ENCODE assay signal across 1 cellular context in genomic region chr4:128379860-128380259, GRCh38.
TF ChIP-seq lines count a peak whose summit lies in the region.

No MANE protein-coding gene starts in this region.

TF ChIP-seq in H1, 55 proteins besides CTCF, POLR2A, EP300 and RAD21:
- TF ChIP-seq, protein P1, sequence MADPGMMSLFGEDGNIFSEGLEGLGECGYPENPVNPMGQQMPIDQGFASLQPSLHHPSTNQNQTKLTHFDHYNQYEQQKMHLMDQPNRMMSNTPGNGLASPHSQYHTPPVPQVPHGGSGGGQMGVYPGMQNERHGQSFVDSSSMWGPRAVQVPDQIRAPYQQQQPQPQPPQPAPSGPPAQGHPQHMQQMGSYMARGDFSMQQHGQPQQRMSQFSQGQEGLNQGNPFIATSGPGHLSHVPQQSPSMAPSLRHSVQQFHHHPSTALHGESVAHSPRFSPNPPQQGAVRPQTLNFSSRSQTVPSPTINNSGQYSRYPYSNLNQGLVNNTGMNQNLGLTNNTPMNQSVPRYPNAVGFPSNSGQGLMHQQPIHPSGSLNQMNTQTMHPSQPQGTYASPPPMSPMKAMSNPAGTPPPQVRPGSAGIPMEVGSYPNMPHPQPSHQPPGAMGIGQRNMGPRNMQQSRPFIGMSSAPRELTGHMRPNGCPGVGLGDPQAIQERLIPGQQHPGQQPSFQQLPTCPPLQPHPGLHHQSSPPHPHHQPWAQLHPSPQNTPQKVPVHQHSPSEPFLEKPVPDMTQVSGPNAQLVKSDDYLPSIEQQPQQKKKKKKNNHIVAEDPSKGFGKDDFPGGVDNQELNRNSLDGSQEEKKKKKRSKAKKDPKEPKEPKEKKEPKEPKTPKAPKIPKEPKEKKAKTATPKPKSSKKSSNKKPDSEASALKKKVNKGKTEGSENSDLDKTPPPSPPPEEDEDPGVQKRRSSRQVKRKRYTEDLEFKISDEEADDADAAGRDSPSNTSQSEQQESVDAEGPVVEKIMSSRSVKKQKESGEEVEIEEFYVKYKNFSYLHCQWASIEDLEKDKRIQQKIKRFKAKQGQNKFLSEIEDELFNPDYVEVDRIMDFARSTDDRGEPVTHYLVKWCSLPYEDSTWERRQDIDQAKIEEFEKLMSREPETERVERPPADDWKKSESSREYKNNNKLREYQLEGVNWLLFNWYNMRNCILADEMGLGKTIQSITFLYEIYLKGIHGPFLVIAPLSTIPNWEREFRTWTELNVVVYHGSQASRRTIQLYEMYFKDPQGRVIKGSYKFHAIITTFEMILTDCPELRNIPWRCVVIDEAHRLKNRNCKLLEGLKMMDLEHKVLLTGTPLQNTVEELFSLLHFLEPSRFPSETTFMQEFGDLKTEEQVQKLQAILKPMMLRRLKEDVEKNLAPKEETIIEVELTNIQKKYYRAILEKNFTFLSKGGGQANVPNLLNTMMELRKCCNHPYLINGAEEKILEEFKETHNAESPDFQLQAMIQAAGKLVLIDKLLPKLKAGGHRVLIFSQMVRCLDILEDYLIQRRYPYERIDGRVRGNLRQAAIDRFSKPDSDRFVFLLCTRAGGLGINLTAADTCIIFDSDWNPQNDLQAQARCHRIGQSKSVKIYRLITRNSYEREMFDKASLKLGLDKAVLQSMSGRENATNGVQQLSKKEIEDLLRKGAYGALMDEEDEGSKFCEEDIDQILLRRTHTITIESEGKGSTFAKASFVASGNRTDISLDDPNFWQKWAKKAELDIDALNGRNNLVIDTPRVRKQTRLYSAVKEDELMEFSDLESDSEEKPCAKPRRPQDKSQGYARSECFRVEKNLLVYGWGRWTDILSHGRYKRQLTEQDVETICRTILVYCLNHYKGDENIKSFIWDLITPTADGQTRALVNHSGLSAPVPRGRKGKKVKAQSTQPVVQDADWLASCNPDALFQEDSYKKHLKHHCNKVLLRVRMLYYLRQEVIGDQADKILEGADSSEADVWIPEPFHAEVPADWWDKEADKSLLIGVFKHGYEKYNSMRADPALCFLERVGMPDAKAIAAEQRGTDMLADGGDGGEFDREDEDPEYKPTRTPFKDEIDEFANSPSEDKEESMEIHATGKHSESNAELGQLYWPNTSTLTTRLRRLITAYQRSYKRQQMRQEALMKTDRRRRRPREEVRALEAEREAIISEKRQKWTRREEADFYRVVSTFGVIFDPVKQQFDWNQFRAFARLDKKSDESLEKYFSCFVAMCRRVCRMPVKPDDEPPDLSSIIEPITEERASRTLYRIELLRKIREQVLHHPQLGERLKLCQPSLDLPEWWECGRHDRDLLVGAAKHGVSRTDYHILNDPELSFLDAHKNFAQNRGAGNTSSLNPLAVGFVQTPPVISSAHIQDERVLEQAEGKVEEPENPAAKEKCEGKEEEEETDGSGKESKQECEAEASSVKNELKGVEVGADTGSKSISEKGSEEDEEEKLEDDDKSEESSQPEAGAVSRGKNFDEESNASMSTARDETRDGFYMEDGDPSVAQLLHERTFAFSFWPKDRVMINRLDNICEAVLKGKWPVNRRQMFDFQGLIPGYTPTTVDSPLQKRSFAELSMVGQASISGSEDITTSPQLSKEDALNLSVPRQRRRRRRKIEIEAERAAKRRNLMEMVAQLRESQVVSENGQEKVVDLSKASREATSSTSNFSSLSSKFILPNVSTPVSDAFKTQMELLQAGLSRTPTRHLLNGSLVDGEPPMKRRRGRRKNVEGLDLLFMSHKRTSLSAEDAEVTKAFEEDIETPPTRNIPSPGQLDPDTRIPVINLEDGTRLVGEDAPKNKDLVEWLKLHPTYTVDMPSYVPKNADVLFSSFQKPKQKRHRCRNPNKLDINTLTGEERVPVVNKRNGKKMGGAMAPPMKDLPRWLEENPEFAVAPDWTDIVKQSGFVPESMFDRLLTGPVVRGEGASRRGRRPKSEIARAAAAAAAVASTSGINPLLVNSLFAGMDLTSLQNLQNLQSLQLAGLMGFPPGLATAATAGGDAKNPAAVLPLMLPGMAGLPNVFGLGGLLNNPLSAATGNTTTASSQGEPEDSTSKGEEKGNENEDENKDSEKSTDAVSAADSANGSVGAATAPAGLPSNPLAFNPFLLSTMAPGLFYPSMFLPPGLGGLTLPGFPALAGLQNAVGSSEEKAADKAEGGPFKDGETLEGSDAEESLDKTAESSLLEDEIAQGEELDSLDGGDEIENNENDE (IDR thresholded peaks at IDR 0.05; ENCODE audit: insufficient replicate concordance, low read length), result no peak
- TF ChIP-seq CTBP2 (IDR thresholded peaks at IDR 0.05; ENCODE audit: borderline replicate concordance, insufficient read depth, insufficient read length, low read length) (no peak), CBX5 (IDR thresholded peaks at IDR 0.05; ENCODE audit: low read depth, low read length) (no peak), SIN3A (conservative IDR thresholded peaks at IDR 0.05 in 1 of 2, IDR thresholded peaks at IDR 0.05 in 1 of 2; ENCODE audit: low read depth in 1 of 2, low read length in 2 of 2) (no peak), BCL11A (IDR thresholded peaks at IDR 0.05; ENCODE audit: low read depth in 2 of 2, low read length in 2 of 2) (no peak), KDM4A (IDR thresholded peaks at IDR 0.05; ENCODE audit: low read depth, low read length, severe bottlenecking) (no peak), JUN (IDR thresholded peaks at IDR 0.05; ENCODE audit: low read depth, low read length) (no peak), NRF1 (IDR thresholded peaks at IDR 0.05; ENCODE audit: low read depth, low read length) (no peak), CHD2 (IDR thresholded peaks at IDR 0.05; ENCODE audit: low read length) (no peak), NANOG (IDR thresholded peaks at IDR 0.05; ENCODE audit: insufficient read depth, low read depth, low read length, poor library complexity, severe bottlenecking) (no peak), SUZ12 (IDR thresholded peaks at IDR 0.05; ENCODE audit: low read length) (no peak), SRF (IDR thresholded peaks at IDR 0.05; ENCODE audit: low read depth, low read length) (no peak), HDAC2 (IDR thresholded peaks at IDR 0.05; ENCODE audit: borderline replicate concordance in 1 of 2, low read depth in 2 of 2, low read length in 2 of 2) (no peak), CHD1 (IDR thresholded peaks at IDR 0.05; ENCODE audit: low read depth, low read length) (no peak), JUND (IDR thresholded peaks at IDR 0.05; ENCODE audit: low read length) (no peak), SIX5 (IDR thresholded peaks at IDR 0.05; ENCODE audit: low read depth, low read length) (no peak), KDM1A (IDR thresholded peaks at IDR 0.05; ENCODE audit: borderline replicate concordance, low read length) (no peak), CEBPB (IDR thresholded peaks at IDR 0.05; ENCODE audit: low read depth, low read length) (no peak), RFX5 (IDR thresholded peaks at IDR 0.05; ENCODE audit: borderline replicate concordance, low read depth, low read length) (no peak), SIRT6 (IDR thresholded peaks at IDR 0.05; ENCODE audit: low read length) (no peak)
